Comparison of ENCODE assay signal across 11 cellular contexts in the genomic region with DNA sequence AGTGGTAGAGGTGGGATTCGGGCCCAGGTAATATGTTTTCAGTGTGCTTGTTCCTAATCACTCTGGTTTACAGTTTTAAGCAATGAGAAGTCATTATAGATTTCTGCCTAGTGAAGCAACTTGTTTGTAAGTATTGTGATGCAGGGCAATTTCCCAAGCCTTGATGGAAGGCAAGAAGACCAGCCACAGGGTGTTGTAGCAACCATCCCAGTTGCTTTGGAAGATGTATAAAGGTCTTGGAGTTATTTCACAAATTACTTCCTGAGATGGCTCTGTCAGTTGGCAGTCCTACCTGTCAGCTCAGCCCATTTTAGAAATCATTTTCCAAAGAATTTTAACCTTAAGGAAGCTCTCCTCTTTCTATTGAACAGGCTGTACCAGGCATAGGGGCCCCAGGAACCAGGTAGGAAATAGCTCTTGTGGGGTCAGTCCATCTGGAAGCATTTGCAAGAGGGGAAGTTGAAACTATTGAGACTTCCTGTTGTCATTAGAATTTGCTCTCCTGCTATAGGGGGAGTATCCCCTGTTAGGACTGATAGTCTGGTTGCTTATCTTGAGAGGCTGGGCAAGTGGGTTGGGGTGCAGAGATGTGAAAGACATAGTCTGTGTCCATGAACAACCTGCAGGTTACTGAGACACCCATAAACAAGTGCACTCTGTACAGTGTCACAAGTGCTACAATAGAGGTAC. TPM values are rescaled to one million over a fixed set of nuclear protein-coding genes. Genes with fewer than 3 reads are reported as not detected.
A peak's percentile ranks its signal among the peaks of the same experiment; 100 is the strongest.
DNase-seq lines count a peak whose midpoint lies in the region; ATAC-seq, FAIRE-seq and TF ChIP-seq lines count a peak whose summit lies in the region.
"Had no signal": no experiment of that assay in that cellular context is flagged by ENCODE, and none has a peak within 500 bp of the region (broad histone marks: within the 10 kb centered on the region; RNA-seq: fewer than 3 reads in every experiment).

No MANE protein-coding gene starts in this region.

- H3K9ac ChIP-seq in DND-41 (ENCODE audit: low read depth, low read length) (no peak overlapping the region), OCI-LY3 (ENCODE audit: low read length) (no peak overlapping the region)

- no peak for TF ChIP-seq EP300 in esophagus muscularis mucosa (IDR thresholded peaks at IDR 0.05)

- no peak for DNase-seq in DND-41
- DNase-seq in lower lobe of right lung: no peak
- DNase-seq in esophagus muscularis mucosa (ENCODE audit: extremely low spot score): no peak
- no peak for DNase-seq in small intestine
- no peak for DNase-seq in 8988T
- DNase-seq in NK-92 (lab: John Stamatoyannopoulos, UW; ENCODE audit: unreplicated experiment): no peak
- DNase-seq: activated CD4-positive, alpha-beta memory T cell treated with anti-CD3 and anti-CD28 coated beads for 36 hours; nephron progenitor cell; RPMI8226 had no signal

- TF ChIP-seq POLR2A in esophagus muscularis mucosa (IDR thresholded peaks at IDR 0.05; ENCODE audit: low read depth): no peak

- peaks cover 10% of the 10 kb centered on the region; the same call in 1 of the 2 replicates for H4K20me1 ChIP-seq in DND-41 (ENCODE audit: insufficient read depth, low read length)
- H4K20me1 ChIP-seq in OCI-LY3 (ENCODE audit: insufficient read depth, low read length): peaks cover 17% of the 10 kb centered on the region; the same call in 1 of the 2 replicates

- ATAC-seq in DND-41 (ENCODE audit: insufficient read depth, low read depth): no peak; the same call in 2 of the 3 replicates
- peak; percentile 55 for ATAC-seq in GM21737 (IDR thresholded peaks at IDR 0.05; ENCODE audit: unreplicated experiment)
- peak; percentile 32 to 42 for ATAC-seq in lower lobe of right lung

- H3K9me3 ChIP-seq in DND-41 (ENCODE audit: insufficient read depth, low read length, severe bottlenecking) (no peaks in the 10 kb centered on the region), OCI-LY3 (ENCODE audit: insufficient read depth, low read length) (no peaks in the 10 kb centered on the region), lower lobe of right lung (no peaks in the 10 kb centered on the region), esophagus muscularis mucosa (no peaks in the 10 kb centered on the region), small intestine (ENCODE audit: control insufficient read depth, low read depth) (no peaks in the 10 kb centered on the region)

- no peaks in the 10 kb centered on the region for H3K27me3 ChIP-seq in DND-41 (ENCODE audit: insufficient read depth, low read length, poor library complexity)
- no peaks in the 10 kb centered on the region for H3K27me3 ChIP-seq in OCI-LY3 (ENCODE audit: low read depth, low read length)
- H3K27me3 ChIP-seq in lower lobe of right lung (ENCODE audit: low read depth): no peaks in the 10 kb centered on the region
- no peaks in the 10 kb centered on the region for H3K27me3 ChIP-seq in esophagus muscularis mucosa
- H3K27me3 ChIP-seq in small intestine (ENCODE audit: control insufficient read depth in 2 of 2, insufficient read depth in 2 of 2, low read length in 2 of 2): no peaks in the 10 kb centered on the region

- intact Hi-C loops in lower lobe of right lung (cut with DNase I): no loop called here
- intact Hi-C loops in esophagus muscularis mucosa (cut with DNase I): no loop called here

- H3K4me3 ChIP-seq in DND-41 (ENCODE audit: low read depth in 1 of 2, low read length in 2 of 2) (no peak overlapping the region), OCI-LY3 (ENCODE audit: low read length) (no peak overlapping the region), lower lobe of right lung (no peak overlapping the region), esophagus muscularis mucosa (no peak overlapping the region), small intestine (ENCODE audit: low read depth in 1 of 2, low read length in 2 of 2) (no peak overlapping the region)

- peak overlapping the region; percentile 25; the same call in 1 of the 2 replicates for H3K27ac ChIP-seq in DND-41 (ENCODE audit: low read length)
- H3K27ac ChIP-seq in OCI-LY3 (ENCODE audit: low read length): no peak overlapping the region
- peak overlapping the region; percentile 2 for H3K27ac ChIP-seq in lower lobe of right lung
- H3K27ac ChIP-seq in esophagus muscularis mucosa (replicated peaks in 1 of 4): no peak overlapping the region
- H3K27ac ChIP-seq in small intestine (ENCODE audit: low read depth in 1 of 2, low read length in 1 of 2): no peak overlapping the region

- WGBS in esophagus muscularis mucosa: 96% methylated on average over 1 of the region's 1 CpG
- 89 to 96% (median 94%) methylated on average over 1 of the region's 1 CpG for WGBS in small intestine, 3 donors

- H3K4me1 ChIP-seq in DND-41 (ENCODE audit: insufficient read depth, low read length) (peaks cover 42% of the 10 kb centered on the region), OCI-LY3 (ENCODE audit: low read length) (peaks cover 16% of the 10 kb centered on the region), lower lobe of right lung (peaks cover 53% of the 10 kb centered on the region), esophagus muscularis mucosa (peaks cover 31 to 70% (median 57%) of the 10 kb centered on the region in 4 donors), small intestine (ENCODE audit: control insufficient read depth in 2 of 2, insufficient read depth in 1 of 2, low read depth in 1 of 2, low read length in 1 of 2) (peaks cover 12 to 15% of the 10 kb centered on the region in 2 donors)

- H3K79me2 ChIP-seq in DND-41 (ENCODE audit: insufficient read depth, low read length) (peaks cover 77% of the 10 kb centered on the region), OCI-LY3 (ENCODE audit: low read length) (peaks cover 15% of the 10 kb centered on the region)

- no peak overlapping the region for H2AFZ ChIP-seq in DND-41 (ENCODE audit: low read depth, low read length)
- no peak overlapping the region for H2AFZ ChIP-seq in OCI-LY3 (ENCODE audit: low read depth, low read length)

- no peak overlapping the region for H3K4me2 ChIP-seq in DND-41 (ENCODE audit: insufficient read depth, low read length)
- peak overlapping the region; percentile 39 for H3K4me2 ChIP-seq in OCI-LY3 (ENCODE audit: low read length)

- TF ChIP-seq CTCF in DND-41 (IDR thresholded peaks at IDR 0.05; ENCODE audit: borderline replicate concordance, extremely low read depth, low read length, poor library complexity, severe bottlenecking): no peak
- TF ChIP-seq CTCF in OCI-LY3 (IDR thresholded peaks at IDR 0.05; ENCODE audit: low read depth, low read length): no peak
- no peak for TF ChIP-seq CTCF in lower lobe of right lung (IDR thresholded peaks at IDR 0.05)
- no peak for TF ChIP-seq CTCF in esophagus muscularis mucosa (IDR thresholded peaks at IDR 0.05)

- H3K36me3 ChIP-seq in DND-41 (ENCODE audit: insufficient read depth, low read length) (no peaks in the 10 kb centered on the region), OCI-LY3 (replicated peaks; ENCODE audit: low read depth, low read length) (no peaks in the 10 kb centered on the region), lower lobe of right lung (no peaks in the 10 kb centered on the region), esophagus muscularis mucosa (no peaks in the 10 kb centered on the region), small intestine (ENCODE audit: control insufficient read depth in 2 of 2, insufficient read depth in 2 of 2, low read length in 2 of 2) (no peaks in the 10 kb centered on the region)

- no peak for FAIRE-seq in small intestine (lab: Jason Lieb, UNC)

RNA-seq across cellular contexts. Expression of a gene that starts 47.9 kb away (rescaled TPM):
- total RNA-seq in lower lobe of right lung (59.5 TPM), esophagus muscularis mucosa (100 to 1,000 TPM in 2 of 4 donors, 10 to 100 TPM in 2; 65.2 to 150 (median 92.6) TPM)
- 10 to 100 TPM in 1 of 3 donors, 1 to 10 TPM in 2; 5.6 to 27.9 (median 7.3) TPM for polyA plus RNA-seq in small intestine

Comparison
In these comparisons a context has a peak if more than half of its experiments do, and no peak if none do; other contexts are left out.
1. H3K27ac ChIP-seq: peak in DND-41 (single experiment) and lower lobe of right lung (single experiment); none in OCI-LY3 (single experiment), esophagus muscularis mucosa (0 of 4) and small intestine (0 of 2).